In the genomic region with DNA sequence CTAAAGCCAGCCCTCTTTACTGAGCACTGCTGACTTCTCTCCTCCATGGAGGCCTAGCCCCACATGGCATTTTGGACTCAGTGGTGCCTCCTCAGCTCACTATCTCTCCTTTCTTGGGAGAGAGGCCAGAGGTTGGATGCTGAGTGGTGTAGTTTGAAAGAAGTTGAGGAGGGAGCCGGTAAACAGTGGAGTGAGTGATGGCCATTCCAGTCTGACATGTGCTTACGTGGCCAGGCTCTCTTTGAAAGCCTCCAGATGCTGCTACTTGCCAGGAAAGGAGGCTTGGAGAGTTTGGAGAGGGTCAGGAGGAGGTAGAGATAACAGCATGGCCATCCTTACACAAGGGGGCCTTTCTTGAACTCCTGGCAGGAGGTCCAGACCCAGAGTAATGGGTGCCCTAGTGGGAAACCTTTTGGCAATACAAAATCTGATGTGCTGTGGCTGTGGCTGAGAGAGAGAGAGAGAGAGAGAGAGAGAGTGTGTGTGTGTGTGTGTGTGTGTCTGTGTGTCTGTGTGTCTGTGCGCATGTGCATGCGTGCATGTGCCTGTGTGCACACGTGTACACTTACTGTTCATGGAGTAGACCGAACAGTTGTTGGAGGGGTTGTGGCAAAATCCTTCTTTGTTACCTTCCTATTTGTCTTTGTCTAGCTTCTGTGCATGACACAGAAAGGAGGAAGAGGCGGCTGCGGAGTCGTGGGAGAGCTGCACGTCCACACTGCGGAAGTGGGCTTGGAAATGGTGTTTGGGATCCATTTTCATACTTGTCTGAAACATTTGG, we compare ENCODE assay signal across 23 cellular contexts. TPM values are rescaled to one million over a fixed set of nuclear protein-coding genes. Genes with fewer than 3 reads are reported as not detected.
DNase-seq lines count a peak whose midpoint lies in the region; ATAC-seq and TF ChIP-seq lines count a peak whose summit lies in the region.
"Had no signal": no experiment of that assay in that cellular context is flagged by ENCODE, and none has a peak within 500 bp of the region (broad histone marks: within the 10 kb centered on the region; RNA-seq: fewer than 3 reads in every experiment).

No MANE protein-coding gene starts in this region.

- no peak for TF ChIP-seq CTCF in breast epithelium (IDR thresholded peaks at IDR 0.05)
- no peak for TF ChIP-seq CTCF in MCF 10A (IDR thresholded peaks at IDR 0.05; ENCODE audit: unreplicated experiment)
- TF ChIP-seq CTCF in brain (conservative IDR thresholded peaks at IDR 0.05) = no peak

- no peaks in the 10 kb centered on the region for H3K9me3 Mint-ChIP-seq in MCF 10A (ENCODE audit: unreplicated experiment)
- H3K9me3 Mint-ChIP-seq in brain = peaks cover 0 to 5% (median 0%) of the 10 kb centered on the region in 5 experiments
- H3K9me3 Mint-ChIP-seq in natural killer cell treated with Interleukin-12 subunit alpha and Interleukin-12 subunit beta and Interleukin-15 and Interleukin-18, amount 100 ng/mL, for 72 hours = no peaks in the 10 kb centered on the region
- H3K9me3 Mint-ChIP-seq: activated T-helper 17 cell treated with anti-CD3 and anti-CD28 coated beads, Interleukin-2, amount 50 U/mL, for 72 hours; natural killer cell had no signal

- no peaks in the 10 kb centered on the region for H3K9me3 ChIP-seq in breast epithelium
- no peaks in the 10 kb centered on the region for H3K9me3 ChIP-seq in stomach smooth muscle (ENCODE audit: control insufficient read depth in 2 of 2, low read length in 2 of 2)
- H3K9me3 ChIP-seq: BLaER1 treated with 17β-estradiol and CSF1 and Interleukin-3, amounts not matched to agents 10 nM and 100 nM; MG63; psoas muscle had no signal

- H3K27me3 ChIP-seq in breast epithelium (no peaks in the 10 kb centered on the region), mesendoderm (ENCODE audit: insufficient read depth, low read length, poor library complexity) (no peaks in the 10 kb centered on the region), stomach smooth muscle (ENCODE audit: control insufficient read depth in 1 of 2, insufficient read depth in 2 of 2, low read length in 2 of 2) (no peaks in the 10 kb centered on the region)
- H3K27me3 ChIP-seq: BLaER1 treated with 17β-estradiol and CSF1 and Interleukin-3, amounts not matched to agents 10 nM and 100 nM; MG63 had no signal

- DNase-seq in breast epithelium (ENCODE audit: low spot score in 2 of 2) = no peak
- DNase-seq in MCF 10A (ENCODE audit: unreplicated experiment) = no peak
- peak; percentile 27 for DNase-seq in mesendoderm
- no peak for DNase-seq in natural killer cell treated with Interleukin-12 subunit alpha and Interleukin-12 subunit beta and Interleukin-15 and Interleukin-18, amount 100 ng/mL, for 72 hours (ENCODE audit: low spot score)
- no peak for DNase-seq in NCI-H2107 (lab: John Stamatoyannopoulos, UW)
- DNase-seq: activated CD4-positive, alpha-beta T cell treated with anti-CD3 and anti-CD28 coated beads for 48 hours; hypothalamus; MG63; natural killer cell; NCI-H1436 treated with DMSO at 0.1 percent for 48 hours; NCI-H2171 treated with DMSO at 0.1 percent for 48 hours; NCI-H748 treated with DMSO at 0.1 percent for 48 hours; OCI-M1; psoas muscle; SHP77; stimulated activated CD4-positive, alpha-beta T cell treated with anti-CD3 and anti-CD28 coated beads, Interleukin-4, amount 100 ng/mL, for 4 hours had no signal

- CTCF ChIA-PET in MCF 10A (lab: Yijun Ruan, JAX) = interaction anchor here (2.4 kb wide), 1 partner anchor 11 kb away, joined by 9 read pairs; no protein-coding TSS in a partner anchor

- ATAC-seq in natural killer cell treated with Interleukin-12 subunit alpha and Interleukin-12 subunit beta and Interleukin-15 and Interleukin-18, amount 100 ng/mL, for 72 hours = no peak
- ATAC-seq in GM18858 (IDR thresholded peaks at IDR 0.05; ENCODE audit: unreplicated experiment) = no peak
- ATAC-seq: activated T-helper 17 cell treated with anti-CD3 and anti-CD28 coated beads, Interleukin-2, amount 50 U/mL, for 72 hours; natural killer cell; psoas muscle had no signal

- H3K23ac ChIP-seq in mesendoderm (ENCODE audit: low read length) = no peak overlapping the region

- no peak overlapping the region for H3K27ac Mint-ChIP-seq in MCF 10A (ENCODE audit: low read depth, unreplicated experiment)
- H3K27ac Mint-ChIP-seq in brain = peak overlapping the region in 4 of 5 experiments; percentile 7 to 57 (median 24)
- H3K27ac Mint-ChIP-seq in natural killer cell treated with Interleukin-12 subunit alpha and Interleukin-12 subunit beta and Interleukin-15 and Interleukin-18, amount 100 ng/mL, for 72 hours = no peak overlapping the region
- H3K27ac Mint-ChIP-seq: activated naive CD8-positive, alpha-beta T cell; activated T-helper 17 cell treated with anti-CD3 and anti-CD28 coated beads, Interleukin-2, amount 50 U/mL, for 72 hours; natural killer cell had no signal

- H3K79me2 ChIP-seq in mesendoderm (ENCODE audit: control insufficient read depth, insufficient read depth, low read length) = no peaks in the 10 kb centered on the region

- no peak overlapping the region for H3K9ac ChIP-seq in mesendoderm (ENCODE audit: low read length)
- no peak overlapping the region for H3K9ac ChIP-seq in stomach smooth muscle (ENCODE audit: low read length in 2 of 2)
- H3K9ac ChIP-seq: BLaER1 treated with 17β-estradiol and CSF1 and Interleukin-3, amounts not matched to agents 10 nM and 100 nM had no signal

- no peaks in the 10 kb centered on the region for H3K79me1 ChIP-seq in mesendoderm (ENCODE audit: low read length)

- no peak overlapping the region for H2BK5ac ChIP-seq in mesendoderm (ENCODE audit: low read length)

- H3K4ac ChIP-seq in mesendoderm (ENCODE audit: low read depth, low read length) = no peak overlapping the region

- H3K4me3 Mint-ChIP-seq in MCF 10A (ENCODE audit: unreplicated experiment) (no peak overlapping the region), brain (no peak overlapping the region)
- H3K4me3 Mint-ChIP-seq in natural killer cell treated with Interleukin-12 subunit alpha and Interleukin-12 subunit beta and Interleukin-15 and Interleukin-18, amount 100 ng/mL, for 72 hours = no peak overlapping the region
- H3K4me3 Mint-ChIP-seq: activated naive CD8-positive, alpha-beta T cell; activated T-helper 17 cell treated with anti-CD3 and anti-CD28 coated beads, Interleukin-2, amount 50 U/mL, for 72 hours; natural killer cell had no signal

- no peaks in the 10 kb centered on the region for H3K36me3 Mint-ChIP-seq in MCF 10A (ENCODE audit: insufficient read depth, unreplicated experiment)
- peaks cover 4% of the 10 kb centered on the region for H3K36me3 Mint-ChIP-seq in brain
- no peaks in the 10 kb centered on the region for H3K36me3 Mint-ChIP-seq in natural killer cell treated with Interleukin-12 subunit alpha and Interleukin-12 subunit beta and Interleukin-15 and Interleukin-18, amount 100 ng/mL, for 72 hours
- H3K36me3 Mint-ChIP-seq: natural killer cell had no signal

- BruUV-seq in MCF 10A (replicated peaks; lab: Mats Ljungman, UMichigan) = no TSS peak

- no CpG with 5 or more reads among the region's 11 CpGs for WGBS in mesendoderm (ENCODE audit: extremely low coverage, insufficient coverage, low lambda C conversion rate)

- peaks cover 6% of the 10 kb centered on the region for H3K4me1 Mint-ChIP-seq in MCF 10A (ENCODE audit: insufficient read depth, unreplicated experiment)
- peaks cover 28% of the 10 kb centered on the region for H3K4me1 Mint-ChIP-seq in brain
- no peaks in the 10 kb centered on the region for H3K4me1 Mint-ChIP-seq in natural killer cell treated with Interleukin-12 subunit alpha and Interleukin-12 subunit beta and Interleukin-15 and Interleukin-18, amount 100 ng/mL, for 72 hours (ENCODE audit: low read depth in 2 of 2)
- H3K4me1 Mint-ChIP-seq: activated T-helper 17 cell treated with anti-CD3 and anti-CD28 coated beads, Interleukin-2, amount 50 U/mL, for 72 hours; natural killer cell had no signal

- intact Hi-C loops in breast epithelium (cut with DNase I; ENCODE audit: low total_unique reads) = no loop called here
- intact Hi-C loops in MCF 10A (cut with micrococcal nuclease) = no loop called here

- H4K5ac ChIP-seq in mesendoderm (ENCODE audit: low read length) = no peak overlapping the region

- POLR2A ChIA-PET in MCF 10A (lab: Yijun Ruan, JAX) = no interaction called here

- H3K36me3 ChIP-seq in breast epithelium (no peaks in the 10 kb centered on the region), mesendoderm (ENCODE audit: control insufficient read depth, insufficient read depth, low read length) (no peaks in the 10 kb centered on the region), stomach smooth muscle (ENCODE audit: control insufficient read depth in 2 of 2, insufficient read depth in 2 of 2, low read length in 2 of 2) (no peaks in the 10 kb centered on the region)
- H3K36me3 ChIP-seq: BLaER1 treated with 17β-estradiol and CSF1 and Interleukin-3, amounts not matched to agents 10 nM and 100 nM; MG63 had no signal

- H3K4me1 ChIP-seq in breast epithelium = no peaks in the 10 kb centered on the region
- no peaks in the 10 kb centered on the region for H3K4me1 ChIP-seq in mesendoderm (ENCODE audit: control insufficient read depth, low read depth, low read length)
- peaks cover 17% of the 10 kb centered on the region for H3K4me1 ChIP-seq in stomach smooth muscle (ENCODE audit: control insufficient read depth, insufficient read depth, low read length)
- H3K4me1 ChIP-seq: BLaER1 treated with 17β-estradiol and CSF1 and Interleukin-3, amounts not matched to agents 10 nM and 100 nM had no signal

- no peak overlapping the region for H3K4me2 ChIP-seq in mesendoderm (ENCODE audit: low read length)
- H3K4me2 ChIP-seq: BLaER1 treated with 17β-estradiol and CSF1 and Interleukin-3, amounts not matched to agents 10 nM and 100 nM had no signal

- H3K56ac ChIP-seq in mesendoderm (ENCODE audit: low read length) = no peak overlapping the region

- no peak overlapping the region for H3K4me3 ChIP-seq in breast epithelium
- H3K4me3 ChIP-seq in mesendoderm (ENCODE audit: low read length) = no peak overlapping the region
- no peak overlapping the region for H3K4me3 ChIP-seq in stomach smooth muscle (ENCODE audit: low read length in 2 of 2)
- H3K4me3 ChIP-seq: BLaER1 treated with 17β-estradiol and CSF1 and Interleukin-3, amounts not matched to agents 10 nM and 100 nM; MG63; psoas muscle had no signal

- no peak overlapping the region for H2BK15ac ChIP-seq in mesendoderm (replicated peaks; ENCODE audit: low read depth)

- H4K8ac ChIP-seq in mesendoderm (ENCODE audit: low read depth, low read length) = no peak overlapping the region

- no peak overlapping the region for H2BK120ac ChIP-seq in mesendoderm (ENCODE audit: low read depth, low read length)

- H3K18ac ChIP-seq in mesendoderm (ENCODE audit: low read length) = no peak overlapping the region

- H3K27ac ChIP-seq in breast epithelium (peak overlapping the region; percentile 25 to 43), mesendoderm (ENCODE audit: low read depth, low read length) (no peak overlapping the region), stomach smooth muscle (ENCODE audit: low read length) (peak overlapping the region; percentile 41)
- H3K27ac ChIP-seq: 22Rv1; BLaER1 treated with 17β-estradiol and CSF1 and Interleukin-3, amounts not matched to agents 10 nM and 100 nM; psoas muscle had no signal

- no peak for TF ChIP-seq POLR2A in breast epithelium (IDR thresholded peaks at IDR 0.05)

- H3K27me3 Mint-ChIP-seq in MCF 10A (ENCODE audit: insufficient read depth, unreplicated experiment) (peaks cover 22% of the 10 kb centered on the region), brain (no peaks in the 10 kb centered on the region)
- H3K27me3 Mint-ChIP-seq in natural killer cell treated with Interleukin-12 subunit alpha and Interleukin-12 subunit beta and Interleukin-15 and Interleukin-18, amount 100 ng/mL, for 72 hours = peaks cover 0 to 7% of the 10 kb centered on the region in 2 donors
- H3K27me3 Mint-ChIP-seq: activated naive CD8-positive, alpha-beta T cell; activated T-helper 17 cell treated with anti-CD3 and anti-CD28 coated beads, Interleukin-2, amount 50 U/mL, for 72 hours had no signal

- H2AK5ac ChIP-seq in mesendoderm (ENCODE audit: low read length) = no peak overlapping the region

RNA-seq across cellular contexts. Expression of a gene that starts 37.8 kb away (rescaled TPM):
- 10 to 100 TPM in 2 of 3 donors, 1 to 10 TPM in 1; 5.8 to 30.7 (median 15.1) TPM for total RNA-seq in breast epithelium
- total RNA-seq in MCF 10A (2022) = 2.4 and 3.3 TPM in 2 replicates
- 25.3 TPM for polyA plus RNA-seq in brain (ENCODE audit: insufficient read depth, low read depth, low replicate concordance)
- 5.2 TPM for polyA plus RNA-seq in mesendoderm (2013, experiment 1 of 2)
- 5.0 TPM for polyA plus RNA-seq in mesendoderm (2013, experiment 2 of 2)
- 1 to 10 TPM; 4.4 to 7.0 TPM for total RNA-seq in natural killer cell treated with Interleukin-12 subunit alpha and Interleukin-12 subunit beta and Interleukin-15 and Interleukin-18, amount 100 ng/mL, for 72 hours

Comparison
In these comparisons a context has a peak if more than half of its experiments do, and no peak if none do; other contexts are left out.
1. H3K27ac Mint-ChIP-seq: peak in brain (4 of 5); none in MCF 10A (single experiment) and natural killer cell treated with Interleukin-12 subunit alpha and Interleukin-12 subunit beta and Interleukin-15 and Interleukin-18, amount 100 ng/mL, for 72 hours (0 of 2).